In the genomic region with DNA sequence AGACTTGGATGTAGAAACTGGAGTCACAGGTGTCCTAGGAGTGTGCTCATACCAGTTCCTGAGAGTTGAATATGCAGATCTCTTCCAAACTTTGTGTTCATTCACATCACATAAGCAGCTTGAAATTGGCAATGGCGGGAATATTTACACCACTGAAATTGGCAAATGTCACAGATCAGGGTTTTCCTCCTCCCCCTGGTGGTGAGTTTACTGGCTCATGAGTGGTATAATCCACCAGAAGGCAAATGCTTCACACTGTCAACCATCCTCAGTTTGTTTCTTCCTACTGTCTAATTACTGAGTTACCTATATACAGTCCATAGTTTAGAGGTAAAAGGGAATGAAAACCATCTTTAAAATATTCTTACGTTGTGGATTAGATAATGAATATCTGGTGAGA, we compare ENCODE assay signal across 10 cellular contexts.
A peak's percentile ranks its signal among the peaks of the same experiment; 100 is the strongest.
DNase-seq lines count a peak whose midpoint lies in the region; FAIRE-seq and TF ChIP-seq lines count a peak whose summit lies in the region.
"Had no signal": no experiment of that assay in that cellular context is flagged by ENCODE, and none has a peak within 500 bp of the region (broad histone marks: within the 10 kb centered on the region; RNA-seq: fewer than 3 reads in every experiment).

No MANE protein-coding gene starts in this region.

- no peak overlapping the region for H2AFZ ChIP-seq in astrocyte (ENCODE audit: low read depth, low read length)
- H2AFZ ChIP-seq: parathyroid adenoma had no signal

- H3K27me3 ChIP-seq in HL-60 (ENCODE audit: insufficient read depth, poor library complexity, severe bottlenecking) (no peaks in the 10 kb centered on the region), astrocyte (ENCODE audit: insufficient read depth, low read length) (no peaks in the 10 kb centered on the region), testis (no peaks in the 10 kb centered on the region)

- H3K4me2 ChIP-seq in astrocyte (ENCODE audit: low read length) = no peak overlapping the region

- no peak overlapping the region for H3K27ac ChIP-seq in HL-60 (replicated peaks)
- H3K27ac ChIP-seq in astrocyte (ENCODE audit: low read depth, low read length) = no peak overlapping the region
- H3K27ac ChIP-seq in testis = no peak overlapping the region
- H3K27ac ChIP-seq: parathyroid adenoma had no signal

- WGBS in testis, 2 donors = 75 to 84% methylated on average over 2 of the region's 2 CpGs

- no peak overlapping the region for H3K9ac ChIP-seq in astrocyte (ENCODE audit: low read length)
- H3K9ac ChIP-seq: parathyroid adenoma had no signal

- TF ChIP-seq CTCF in HL-60 (IDR thresholded peaks at IDR 0.05; ENCODE audit: insufficient read depth, low read length) = peak; percentile 13
- TF ChIP-seq CTCF in astrocyte (IDR thresholded peaks at IDR 0.05; ENCODE audit: insufficient read depth, low read depth, low read length) = peak; percentile 14
- no peak for TF ChIP-seq CTCF in testis (IDR thresholded peaks at IDR 0.05)

- H3K9me3 ChIP-seq in astrocyte (ENCODE audit: insufficient read depth, low read depth, low read length) (no peaks in the 10 kb centered on the region), testis (no peaks in the 10 kb centered on the region)

- intact Hi-C loops in testis (cut with DNase I; ENCODE audit: low total_unique reads) = no loop called here

- peaks cover 2% of the 10 kb centered on the region for H3K9me3 Mint-ChIP-seq in astrocyte (ENCODE audit: unreplicated experiment)

- in situ Hi-C loops in G401 (cut with HindIII; ENCODE audit: low sequenced_read_pairs) = no loop called here

- no peak for TF ChIP-seq POLR2A in testis (IDR thresholded peaks at IDR 0.05)

- H3K4me1 ChIP-seq in astrocyte (ENCODE audit: insufficient read depth, low read length) (no peaks in the 10 kb centered on the region), testis (no peaks in the 10 kb centered on the region)
- H3K4me1 ChIP-seq: parathyroid adenoma had no signal

- no peak overlapping the region for H3K4me3 Mint-ChIP-seq in astrocyte (ENCODE audit: unreplicated experiment)

- no peaks in the 10 kb centered on the region for H3K36me3 Mint-ChIP-seq in astrocyte (ENCODE audit: low read depth, unreplicated experiment)

- no peak for FAIRE-seq in astrocyte (lab: Jason Lieb, UNC)

- H3K79me2 ChIP-seq in astrocyte (ENCODE audit: insufficient read depth, low read length) = no peaks in the 10 kb centered on the region
- H3K79me2 ChIP-seq: parathyroid adenoma had no signal

- H4K20me1 ChIP-seq in astrocyte (ENCODE audit: insufficient read depth, low read length) = no peaks in the 10 kb centered on the region

- no peak overlapping the region for H3K27ac Mint-ChIP-seq in astrocyte (ENCODE audit: unreplicated experiment)

- H3K4me3 ChIP-seq in HL-60 (replicated peaks; ENCODE audit: insufficient read depth, low read length) (no peak overlapping the region), astrocyte (ENCODE audit: insufficient read depth, low read depth, low read length) (no peak overlapping the region), testis (no peak overlapping the region)

- DNase-seq in stimulated activated naive CD4-positive, alpha-beta T cell (lab: John Stamatoyannopoulos, UW) = peak in 5 of 6 experiments; percentile 0 to 38 (median 1)
- DNase-seq in stimulated activated naive CD4-positive, alpha-beta T cell treated with Interleukin-2 at 50 U/mL for 16 hours (lab: John Stamatoyannopoulos, UW) = no peak
- DNase-seq in HL-60 (ENCODE audit: low read depth in 1 of 2, low spot score in 1 of 2) = peak in 1 of 2 experiments; percentile 12
- DNase-seq in astrocyte (ENCODE audit: low read depth) = no peak
- DNase-seq in cerebellum (ENCODE audit: low spot score) = no peak
- DNase-seq in testis = no peak
- DNase-seq in A172 (ENCODE audit: low spot score) = no peak
- DNase-seq in G401 (ENCODE audit: low spot score) = no peak
- DNase-seq: NCI-H748 treated with DMSO at 0.1 percent for 48 hours had no signal

- H3K27me3 Mint-ChIP-seq in astrocyte (ENCODE audit: low read depth, unreplicated experiment) = no peaks in the 10 kb centered on the region

- H3K4me1 Mint-ChIP-seq in astrocyte (ENCODE audit: low read depth, unreplicated experiment) = no peaks in the 10 kb centered on the region

- H3K36me3 ChIP-seq in astrocyte (ENCODE audit: insufficient read depth, low read length) = no peaks in the 10 kb centered on the region
- no peaks in the 10 kb centered on the region for H3K36me3 ChIP-seq in testis (ENCODE audit: low read depth, missing control alignments)

Comparison
In these comparisons a context has a peak if more than half of its experiments do, and no peak if none do; other contexts are left out.
1. DNase-seq: peak in stimulated activated naive CD4-positive, alpha-beta T cell (5 of 6); none in stimulated activated naive CD4-positive, alpha-beta T cell treated with Interleukin-2 at 50 U/mL for 16 hours (single experiment), astrocyte (single experiment), cerebellum (single experiment), testis (single experiment), A172 (single experiment) and G401 (single experiment).
2. CTCF ChIP-seq: peak in HL-60 (single experiment) and astrocyte (single experiment); none in testis (0 of 3).